ENCODE assay signal across 23 cellular contexts in genomic region chr1:39729030-39729429, GRCh38. TPM values are rescaled to one million over a fixed set of nuclear protein-coding genes. Genes with fewer than 3 reads are reported as not detected.
DNase-seq lines count a peak whose midpoint lies in the region; ATAC-seq, FAIRE-seq and TF ChIP-seq lines count a peak whose summit lies in the region.
"Had no signal": no experiment of that assay in that cellular context is flagged by ENCODE, and none has a peak within 500 bp of the region (broad histone marks: within the 10 kb centered on the region; RNA-seq: fewer than 3 reads in every experiment).

No MANE protein-coding gene starts in this region.

- dilution Hi-C loops in IMR-90 (cut with HindIII; ENCODE audit: low sequenced_read_pairs, unreplicated experiment): no loop called here

- POLR2A ChIA-PET in IMR-90 (lab: Charles Lee; ENCODE audit: unreplicated experiment) (no interaction called here), PC-9 (lab: Charles Lee; ENCODE audit: unreplicated experiment) (no interaction called here)
- POLR2A ChIA-PET in activated CD4-positive, alpha-beta memory T cell treated with anti-CD3 and anti-CD28 coated beads, Interleukin-2, amount 10 ng/mL, durations not matched to agents 7 days and 5 days (lab: Charles Lee): interaction anchor here (0.5 kb wide), 1 partner anchor 525 kb away, joined by 3 read pairs; no protein-coding TSS in a partner anchor

- TF ChIP-seq CTCF in IMR-90 (conservative IDR thresholded peaks at IDR 0.05; ENCODE audit: low read depth, low read length): 0 out of 2 replicates have a peak, but pooled peaks have one; percentile 7
- TF ChIP-seq CTCF in bronchial epithelial cell (IDR thresholded peaks at IDR 0.05; ENCODE audit: insufficient read depth, low read length, severe bottlenecking): no peak
- TF ChIP-seq CTCF in PC-9 (conservative IDR thresholded peaks at IDR 0.05): no peak

- CTCF ChIA-PET in IMR-90 (lab: Yijun Ruan, JAX): interaction anchor here (0.7 kb wide), 1 partner anchor 71 kb away, joined by 3 read pairs; no protein-coding TSS in a partner anchor
- CTCF ChIA-PET in PC-9 (lab: Charles Lee): no interaction called here
- CTCF ChIA-PET in activated CD4-positive, alpha-beta memory T cell treated with anti-CD3 and anti-CD28 coated beads, Interleukin-2, amount 10 ng/mL, durations not matched to agents 7 days and 5 days (lab: Charles Lee): interaction anchor here (1.0 to 1.6 kb wide), 2 partner anchors 10 to 71 kb away, joined by 4 read pairs; partner anchors contain the start of gene PPIE

- H2AK5ac ChIP-seq in IMR-90 (ENCODE audit: low read depth, low read length): no peak overlapping the region

- no peaks in the 10 kb centered on the region for H3K4me1 ChIP-seq in IMR-90 (ENCODE audit: control insufficient read depth, insufficient read depth, low read length)
- no peaks in the 10 kb centered on the region for H3K4me1 ChIP-seq in PC-9 (replicated peaks; ENCODE audit: insufficient read depth)
- H3K4me1 ChIP-seq: colonic mucosa had no signal

- H4K20me1 ChIP-seq in IMR-90 (ENCODE audit: insufficient read depth, low read length): no peaks in the 10 kb centered on the region
- H4K20me1 ChIP-seq in PC-9 (ENCODE audit: insufficient read depth): no peaks in the 10 kb centered on the region

- no peaks in the 10 kb centered on the region for H3K9me3 Mint-ChIP-seq in activated CD4-positive, alpha-beta memory T cell treated with anti-CD3 and anti-CD28 coated beads, Interleukin-2, amount 10 ng/mL, durations not matched to agents 7 days and 5 days
- H3K9me3 Mint-ChIP-seq: activated CD4-positive, alpha-beta T cell treated with anti-CD3 and anti-CD28 coated beads, Interleukin-2, amount 10 ng/mL, durations not matched to agents 7 days and 5 days; activated naive CD4-positive, alpha-beta T cell treated with anti-CD3 and anti-CD28 coated beads for 36 hours; CD4-positive, alpha-beta memory T cell had no signal

- H3K4me1 Mint-ChIP-seq in activated CD4-positive, alpha-beta memory T cell treated with anti-CD3 and anti-CD28 coated beads, Interleukin-2, amount 10 ng/mL, durations not matched to agents 7 days and 5 days: peaks cover 25% of the 10 kb centered on the region

- no peak overlapping the region for H3K4me2 ChIP-seq in IMR-90 (ENCODE audit: low read depth, low read length)
- H3K4me2 ChIP-seq in PC-9: no peak overlapping the region

- no peak overlapping the region for H3K4me3 Mint-ChIP-seq in activated CD4-positive, alpha-beta memory T cell treated with anti-CD3 and anti-CD28 coated beads, Interleukin-2, amount 10 ng/mL, durations not matched to agents 7 days and 5 days
- H3K4me3 Mint-ChIP-seq: activated CD4-positive, alpha-beta T cell treated with anti-CD3 and anti-CD28 coated beads, Interleukin-2, amount 10 ng/mL, durations not matched to agents 7 days and 5 days; activated naive CD4-positive, alpha-beta T cell treated with anti-CD3 and anti-CD28 coated beads for 36 hours had no signal

- intact Hi-C loops in IMR-90 (cut with micrococcal nuclease) (no loop called here), PC-9 (cut with micrococcal nuclease; ENCODE audit: unreplicated experiment) (no loop called here)

- DNase-seq in AG20443 (ENCODE audit: low spot score) (peak; percentile 38), IMR-90 (peak; percentile 9), bronchial epithelial cell (ENCODE audit: low read depth) (peak; percentile 58), medulla oblongata (ENCODE audit: extremely low spot score) (peak; percentile 9), NCI-H2171 treated with DMSO at 0.1 percent for 48 hours (lab: John Stamatoyannopoulos, UW) (no peak), PC-9 (no peak)
- no peak for DNase-seq in effector CD4-positive, alpha-beta T cell
- DNase-seq in activated CD4-positive, alpha-beta memory T cell treated with anti-CD3 and anti-CD28 coated beads, Interleukin-2, amount 10 ng/mL, durations not matched to agents 7 days and 5 days: no peak
- DNase-seq: activated CD4-positive, alpha-beta T cell treated with anti-CD3 and anti-CD28 coated beads, Interleukin-2, amount 10 ng/mL, durations not matched to agents 7 days and 5 days; activated naive CD4-positive, alpha-beta T cell treated with anti-CD3 and anti-CD28 coated beads for 36 hours; activated T-cell treated with anti-CD3 and anti-CD28 coated beads for 4 hours; CD4-positive, alpha-beta memory T cell; colonic mucosa; NCI-H2029 treated with DMSO at 0.1 percent for 48 hours; NCI-H510A; retina; SHP77 had no signal

- no peak overlapping the region for H3K18ac ChIP-seq in IMR-90 (ENCODE audit: low read depth, low read length)

- H2AK9ac ChIP-seq in IMR-90 (replicated peaks; ENCODE audit: low read depth, low read length, poor library complexity): no peak overlapping the region

- no peaks in the 10 kb centered on the region for H3K9me3 ChIP-seq in IMR-90 (ENCODE audit: control insufficient read depth, insufficient read depth, low read length)
- no peaks in the 10 kb centered on the region for H3K9me3 ChIP-seq in PC-9 (ENCODE audit: insufficient read depth, low read depth)
- H3K9me3 ChIP-seq: colonic mucosa, thoracic aorta had no signal

- H3K9ac ChIP-seq in IMR-90 (ENCODE audit: low read depth, low read length): no peak overlapping the region

- H3K27me3 ChIP-seq in IMR-90 (ENCODE audit: control insufficient read depth, insufficient read depth, low read length) (peaks cover 56% of the 10 kb centered on the region), bronchial epithelial cell (ENCODE audit: control insufficient read depth, insufficient read depth, low read length) (no peaks in the 10 kb centered on the region), PC-9 (ENCODE audit: insufficient read depth, low read depth) (peaks cover 22% of the 10 kb centered on the region)

- H3K4me3 ChIP-seq in IMR-90 (ENCODE audit: insufficient read depth, low read depth, low read length) (no peak overlapping the region), bronchial epithelial cell (ENCODE audit: low read depth, low read length) (no peak overlapping the region), PC-9 (no peak overlapping the region)
- H3K4me3 ChIP-seq: colonic mucosa, thoracic aorta had no signal

- in situ Hi-C loops in IMR-90 (cut with MboI; ENCODE audit: low sequenced_read_pairs): no loop called here

- no peak overlapping the region for H4K8ac ChIP-seq in IMR-90 (ENCODE audit: low read depth in 2 of 2, low read length in 2 of 2)

- no peaks in the 10 kb centered on the region for H3K36me3 Mint-ChIP-seq in activated CD4-positive, alpha-beta memory T cell treated with anti-CD3 and anti-CD28 coated beads, Interleukin-2, amount 10 ng/mL, durations not matched to agents 7 days and 5 days (ENCODE audit: low read depth)
- H3K36me3 Mint-ChIP-seq: CD4-positive, alpha-beta memory T cell had no signal

- H3K4ac ChIP-seq in IMR-90 (ENCODE audit: low read depth, low read length): no peak overlapping the region

- H3K27ac ChIP-seq in IMR-90 (ENCODE audit: insufficient read depth, low read length) (no peak overlapping the region), PC-9 (no peak overlapping the region)
- H3K27ac ChIP-seq: colonic mucosa, HL-60, thoracic aorta had no signal

- no peak overlapping the region for H2BK15ac ChIP-seq in IMR-90 (ENCODE audit: low read depth, low read length)

- BruUV-seq in IMR-90 (replicated peaks; lab: Mats Ljungman, UMichigan) (no TSS peak), PC-9 (replicated peaks; lab: Mats Ljungman, UMichigan) (no TSS peak)

- ATAC-seq in IMR-90 (ENCODE audit: low read depth): no peak; the same call in 1 of the 2 replicates

- H2AFZ ChIP-seq in IMR-90 (replicated peaks; ENCODE audit: low read length, poor library complexity): no peak overlapping the region
- H2AFZ ChIP-seq in PC-9: no peak overlapping the region

- peaks cover 74% of the 10 kb centered on the region for H3K27me3 Mint-ChIP-seq in activated CD4-positive, alpha-beta memory T cell treated with anti-CD3 and anti-CD28 coated beads, Interleukin-2, amount 10 ng/mL, durations not matched to agents 7 days and 5 days

- no peak overlapping the region for H4K5ac ChIP-seq in IMR-90 (ENCODE audit: low read depth, low read length)

- H2BK120ac ChIP-seq in IMR-90 (ENCODE audit: low read depth, low read length): no peak overlapping the region

- H3K23ac ChIP-seq in IMR-90 (ENCODE audit: low read depth, low read length): no peak overlapping the region

- no peak for FAIRE-seq in bronchial epithelial cell (lab: Jason Lieb, UNC)
- FAIRE-seq: endometrium, GM12891 had no signal

- no peak for TF ChIP-seq RAD21 in IMR-90 (IDR thresholded peaks at IDR 0.05; ENCODE audit: low read length)

- no peak overlapping the region for H2BK5ac ChIP-seq in IMR-90 (ENCODE audit: low read depth, low read length, poor library complexity, severe bottlenecking)

- H3F3A ChIP-seq in PC-9 (ENCODE audit: insufficient read depth, low read depth): no peaks in the 10 kb centered on the region

- 86% methylated on average over 1 of the region's 3 CpGs; no CpG with 5 or more reads in 1 of the 2 experiments for WGBS in IMR-90 (ENCODE audit: extremely low coverage in 2 of 2, insufficient read length in 1 of 2), 2 experiments

- H3K79me1 ChIP-seq in IMR-90 (ENCODE audit: low read depth in 1 of 2, low read length in 2 of 2): no peaks in the 10 kb centered on the region

- H3K79me2 ChIP-seq in PC-9 (ENCODE audit: low read depth): no peaks in the 10 kb centered on the region

- no peak overlapping the region for H3K27ac Mint-ChIP-seq in activated CD4-positive, alpha-beta memory T cell treated with anti-CD3 and anti-CD28 coated beads, Interleukin-2, amount 10 ng/mL, durations not matched to agents 7 days and 5 days
- H3K27ac Mint-ChIP-seq: activated CD4-positive, alpha-beta T cell treated with anti-CD3 and anti-CD28 coated beads, Interleukin-2, amount 10 ng/mL, durations not matched to agents 7 days and 5 days; activated naive CD4-positive, alpha-beta T cell treated with anti-CD3 and anti-CD28 coated beads for 36 hours; CD4-positive, alpha-beta memory T cell had no signal

- H3K9me2 ChIP-seq in PC-9 (ENCODE audit: insufficient read depth): no peaks in the 10 kb centered on the region

- H3K36me3 ChIP-seq in IMR-90 (ENCODE audit: control insufficient read depth, insufficient read depth, low read length) (no peaks in the 10 kb centered on the region), bronchial epithelial cell (ENCODE audit: control insufficient read depth, insufficient read depth, low read length) (no peaks in the 10 kb centered on the region), PC-9 (ENCODE audit: low read depth) (no peaks in the 10 kb centered on the region)
- H3K36me3 ChIP-seq: colonic mucosa, thoracic aorta had no signal

- H3K56ac ChIP-seq in IMR-90 (ENCODE audit: extremely low read depth, insufficient read depth, low read length): no peak overlapping the region

- no peak overlapping the region for H4K91ac ChIP-seq in IMR-90 (ENCODE audit: insufficient read depth, low read depth, low read length)

- no peaks in the 10 kb centered on the region for H3K9me1 ChIP-seq in IMR-90 (ENCODE audit: insufficient read depth, low read length)

- no peak overlapping the region for H3K14ac ChIP-seq in IMR-90 (replicated peaks; ENCODE audit: low read depth, low read length)

- no peak overlapping the region for H2BK20ac ChIP-seq in IMR-90 (ENCODE audit: low read depth, low read length)

- no peak for TF ChIP-seq POLR2A in IMR-90 (IDR thresholded peaks at IDR 0.05; ENCODE audit: low read depth, low read length)

RNA-seq across cellular contexts. Expression of gene PPIE, which starts 9.7 kb away (rescaled TPM):
- 40.8 and 40.9 TPM in 2 replicates for total RNA-seq in IMR-90 (2012; rRNA removed)
- polyA plus RNA-seq in IMR-90 (2012; rRNA removed): 61.6 and 68.1 TPM in 2 replicates
- 47.7 and 55.0 TPM in 2 replicates for polyA plus RNA-seq in IMR-90 (2012; cell fraction: cytosol; rRNA removed)
- polyA plus RNA-seq in IMR-90 (2012; cell fraction: nucleus; rRNA removed; ENCODE audit: low replicate concordance): 40.4 and 49.3 TPM in 2 replicates
- 50.1 and 67.1 TPM in 2 replicates for total RNA-seq in bronchial epithelial cell
- 81.1 and 89.5 TPM in 2 replicates for total RNA-seq in PC-9 (2021)
- 10 to 100 TPM; 52.3 to 57.4 TPM for total RNA-seq in activated CD4-positive, alpha-beta memory T cell treated with anti-CD3 and anti-CD28 coated beads, Interleukin-2, amount 10 ng/mL, durations not matched to agents 7 days and 5 days

RNA-seq across cellular contexts. Expression of gene HPCAL4, which starts 37.8 kb away (rescaled TPM):
- total RNA-seq in IMR-90 (2012; rRNA removed) (not detected in 2 replicates), bronchial epithelial cell (under 0.01 TPM in 2 replicates), PC-9 (2021) (0.07 TPM in 1 of 2 replicates, not detected in the other)
- 0.02 TPM in 1 of 2 replicates, not detected in the other for polyA plus RNA-seq in IMR-90 (2012; rRNA removed)
- not detected in 2 replicates for polyA plus RNA-seq in IMR-90 (2012; cell fraction: cytosol; rRNA removed)
- polyA plus RNA-seq in IMR-90 (2012; cell fraction: nucleus; rRNA removed; ENCODE audit: low replicate concordance): not detected in 2 replicates
- total RNA-seq in activated CD4-positive, alpha-beta memory T cell treated with anti-CD3 and anti-CD28 coated beads, Interleukin-2, amount 10 ng/mL, durations not matched to agents 7 days and 5 days: 1 to 10 TPM; 2.4 to 2.6 TPM
- polyA plus RNA-seq: AG04450 had no signal

RNA-seq across cellular contexts. Expression of gene OXCT2, which starts 42.1 kb away (rescaled TPM):
- total RNA-seq in IMR-90 (2012; rRNA removed) (0.18 and 0.28 TPM in 2 replicates), bronchial epithelial cell (1.0 and 1.1 TPM in 2 replicates), PC-9 (2021) (1.3 and 1.6 TPM in 2 replicates)
- 0.22 and 0.30 TPM in 2 replicates for polyA plus RNA-seq in IMR-90 (2012; rRNA removed)
- 0.26 and 0.49 TPM in 2 replicates for polyA plus RNA-seq in IMR-90 (2012; cell fraction: cytosol; rRNA removed)
- polyA plus RNA-seq in IMR-90 (2012; cell fraction: nucleus; rRNA removed; ENCODE audit: low replicate concordance): 0.44 and 0.53 TPM in 2 replicates
- 1 to 10 TPM in 1 of 2 experiments, under 1 TPM in 1; 0.88 to 1.0 TPM for total RNA-seq in activated CD4-positive, alpha-beta memory T cell treated with anti-CD3 and anti-CD28 coated beads, Interleukin-2, amount 10 ng/mL, durations not matched to agents 7 days and 5 days
- total RNA-seq: activated CD4-positive, alpha-beta T cell treated with anti-CD3 and anti-CD28 coated beads, Interleukin-2, amount 10 ng/mL, durations not matched to agents 7 days and 5 days; H4 had no signal
- polyA plus RNA-seq: CD4-positive, alpha-beta memory T cell had no signal

RNA-seq across cellular contexts. Expression of gene NT5C1A, which starts 57.1 kb away (rescaled TPM):
- not detected in 2 replicates for total RNA-seq in IMR-90 (2012; rRNA removed)
- not detected in 2 replicates for polyA plus RNA-seq in IMR-90 (2012; rRNA removed)
- not detected in 2 replicates for polyA plus RNA-seq in IMR-90 (2012; cell fraction: cytosol; rRNA removed)
- polyA plus RNA-seq in IMR-90 (2012; cell fraction: nucleus; rRNA removed; ENCODE audit: low replicate concordance): not detected in 2 replicates
- not detected in 2 replicates for total RNA-seq in bronchial epithelial cell
- total RNA-seq in PC-9 (2021): not detected in 2 replicates
- not detected for total RNA-seq in activated CD4-positive, alpha-beta memory T cell treated with anti-CD3 and anti-CD28 coated beads, Interleukin-2, amount 10 ng/mL, durations not matched to agents 7 days and 5 days
- total RNA-seq: activated CD4-positive, alpha-beta T cell treated with anti-CD3 and anti-CD28 coated beads, Interleukin-2, amount 10 ng/mL, durations not matched to agents 7 days and 5 days; activated naive CD4-positive, alpha-beta T cell treated with anti-CD3 and anti-CD28 coated beads for 36 hours; colonic mucosa had no signal
- polyA plus RNA-seq: AG04450; CD4-positive, alpha-beta memory T cell had no signal

RNA-seq across cellular contexts. Expression of gene BMP8B, which starts 59.6 kb away (rescaled TPM):
- total RNA-seq in IMR-90 (2012; rRNA removed) (not detected in 2 replicates), bronchial epithelial cell (0.90 and 1.3 TPM in 2 replicates), PC-9 (2021) (2.4 TPM in 2 replicates)
- 0.03 TPM in 1 of 2 replicates, not detected in the other for polyA plus RNA-seq in IMR-90 (2012; rRNA removed)
- polyA plus RNA-seq in IMR-90 (2012; cell fraction: cytosol; rRNA removed): not detected in 2 replicates
- polyA plus RNA-seq in IMR-90 (2012; cell fraction: nucleus; rRNA removed; ENCODE audit: low replicate concordance): not detected in 2 replicates
- total RNA-seq in activated CD4-positive, alpha-beta memory T cell treated with anti-CD3 and anti-CD28 coated beads, Interleukin-2, amount 10 ng/mL, durations not matched to agents 7 days and 5 days: under 1 TPM; 0.60 to 0.65 TPM
- polyA plus RNA-seq: AG04450 had no signal

Comparison
In these comparisons a context has a peak if more than half of its experiments do, and no peak if none do; other contexts are left out.
1. DNase-seq: peak in AG20443 (single experiment), IMR-90 (single experiment), bronchial epithelial cell (single experiment) and medulla oblongata (single experiment); none in NCI-H2171 treated with DMSO at 0.1 percent for 48 hours (single experiment), effector CD4-positive, alpha-beta T cell (single experiment), PC-9 (0 of 2) and activated CD4-positive, alpha-beta memory T cell treated with anti-CD3 and anti-CD28 coated beads, Interleukin-2, amount 10 ng/mL, durations not matched to agents 7 days and 5 days (single experiment).